In the genomic region with DNA sequence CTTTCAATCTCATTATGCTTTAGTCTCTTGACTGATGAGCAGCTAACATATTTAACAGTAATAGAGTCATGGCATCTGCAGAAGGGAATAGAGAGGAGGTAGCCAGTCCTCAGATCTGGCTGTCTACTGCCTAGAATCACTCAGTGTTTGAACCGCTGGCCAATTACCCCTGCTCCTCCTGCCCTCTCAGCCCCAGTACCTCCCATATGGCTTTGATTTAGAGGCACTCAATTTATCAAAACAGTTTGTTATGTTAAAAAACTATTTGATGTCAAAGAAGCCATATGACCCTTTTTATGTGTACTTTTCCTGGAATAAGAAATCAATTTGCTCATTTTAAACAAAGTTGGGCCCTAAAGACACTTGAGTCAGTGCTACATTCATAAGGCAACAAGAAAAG, we compare ENCODE assay signal across 16 cellular contexts.
A peak's percentile ranks its signal among the peaks of the same experiment; 100 is the strongest.
DNase-seq lines count a peak whose midpoint lies in the region; ATAC-seq and TF ChIP-seq lines count a peak whose summit lies in the region.
"Had no signal": no experiment of that assay in that cellular context is flagged by ENCODE, and none has a peak within 500 bp of the region (broad histone marks: within the 10 kb centered on the region; RNA-seq: fewer than 3 reads in every experiment).

No MANE protein-coding gene starts in this region.

- no peak for ATAC-seq in SK-N-SH treated with all-trans-retinoic acid at 6 μM for 48 hours
- ATAC-seq in Right ventricle myocardium superior (ENCODE audit: poor library complexity) = no peak
- no peak for ATAC-seq in GM18909 (IDR thresholded peaks at IDR 0.05; ENCODE audit: poor library complexity, unreplicated experiment)
- ATAC-seq: CD8-positive, alpha-beta T cell; GM23338; HCT116 had no signal

- intact Hi-C loops in Right ventricle myocardium superior (cut with DNase I) = no loop called here

- DNase-seq in fibroblast of gingiva (ENCODE audit: low read depth) (peak; percentile 1), foreskin fibroblast (peak; percentile 2 to 60), Right ventricle myocardium superior (no peak), GM20000 (ENCODE audit: low spot score) (no peak)
- DNase-seq: Caco-2; CD4-positive, CD25-positive, alpha-beta regulatory T cell; CD8-positive, alpha-beta T cell; DMS153; DND-41; H9; HFFc6 had no signal

- no peak overlapping the region for H3K4me3 ChIP-seq in foreskin fibroblast (ENCODE audit: low read depth in 1 of 2, low read length in 2 of 2)
- H3K4me3 ChIP-seq: BLaER1, GM23338 had no signal

- TF ChIP-seq CTCF in foreskin fibroblast (IDR thresholded peaks at IDR 0.05; ENCODE audit: low read depth, low read length) (no peak), GM20000 (IDR thresholded peaks at IDR 0.05; ENCODE audit: extremely low read depth, missing control alignments) (no peak)

TF ChIP-seq in SK-N-SH treated with all-trans-retinoic acid at 6 μM for 48 hours, 23 proteins besides CTCF, POLR2A, EP300 and RAD21:
- TF ChIP-seq, protein P1, sequence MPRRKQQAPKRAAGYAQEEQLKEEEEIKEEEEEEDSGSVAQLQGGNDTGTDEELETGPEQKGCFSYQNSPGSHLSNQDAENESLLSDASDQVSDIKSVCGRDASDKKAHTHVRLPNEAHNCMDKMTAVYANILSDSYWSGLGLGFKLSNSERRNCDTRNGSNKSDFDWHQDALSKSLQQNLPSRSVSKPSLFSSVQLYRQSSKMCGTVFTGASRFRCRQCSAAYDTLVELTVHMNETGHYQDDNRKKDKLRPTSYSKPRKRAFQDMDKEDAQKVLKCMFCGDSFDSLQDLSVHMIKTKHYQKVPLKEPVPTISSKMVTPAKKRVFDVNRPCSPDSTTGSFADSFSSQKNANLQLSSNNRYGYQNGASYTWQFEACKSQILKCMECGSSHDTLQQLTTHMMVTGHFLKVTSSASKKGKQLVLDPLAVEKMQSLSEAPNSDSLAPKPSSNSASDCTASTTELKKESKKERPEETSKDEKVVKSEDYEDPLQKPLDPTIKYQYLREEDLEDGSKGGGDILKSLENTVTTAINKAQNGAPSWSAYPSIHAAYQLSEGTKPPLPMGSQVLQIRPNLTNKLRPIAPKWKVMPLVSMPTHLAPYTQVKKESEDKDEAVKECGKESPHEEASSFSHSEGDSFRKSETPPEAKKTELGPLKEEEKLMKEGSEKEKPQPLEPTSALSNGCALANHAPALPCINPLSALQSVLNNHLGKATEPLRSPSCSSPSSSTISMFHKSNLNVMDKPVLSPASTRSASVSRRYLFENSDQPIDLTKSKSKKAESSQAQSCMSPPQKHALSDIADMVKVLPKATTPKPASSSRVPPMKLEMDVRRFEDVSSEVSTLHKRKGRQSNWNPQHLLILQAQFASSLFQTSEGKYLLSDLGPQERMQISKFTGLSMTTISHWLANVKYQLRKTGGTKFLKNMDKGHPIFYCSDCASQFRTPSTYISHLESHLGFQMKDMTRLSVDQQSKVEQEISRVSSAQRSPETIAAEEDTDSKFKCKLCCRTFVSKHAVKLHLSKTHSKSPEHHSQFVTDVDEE (CRISPR knock-in tag; IDR thresholded peaks at IDR 0.05) = 0 out of 2 replicates have a peak, but pooled peaks have one; percentile 16
- TF ChIP-seq SNAI2 (CRISPR knock-in tag; IDR thresholded peaks at IDR 0.05) = no peak
- TF ChIP-seq CSDC2 (CRISPR knock-in tag; IDR thresholded peaks at IDR 0.05) = no peak
- TF ChIP-seq ISL1 (CRISPR knock-in tag; IDR thresholded peaks at IDR 0.05) = 0 out of 2 replicates have a peak, but pooled peaks have one; percentile 22
- TF ChIP-seq TCF4 (CRISPR knock-in tag; IDR thresholded peaks at IDR 0.05; ENCODE audit: borderline replicate concordance) = peak; percentile 66; the same call in 1 of the 2 replicates

Comparison
In these comparisons a context has a peak if more than half of its experiments do, and no peak if none do; other contexts are left out.
1. DNase-seq: peak in fibroblast of gingiva (single experiment) and foreskin fibroblast (2 of 2); none in Right ventricle myocardium superior (single experiment) and GM20000 (single experiment).